ENCODE assay signal across 9 cellular contexts in the genomic region with DNA sequence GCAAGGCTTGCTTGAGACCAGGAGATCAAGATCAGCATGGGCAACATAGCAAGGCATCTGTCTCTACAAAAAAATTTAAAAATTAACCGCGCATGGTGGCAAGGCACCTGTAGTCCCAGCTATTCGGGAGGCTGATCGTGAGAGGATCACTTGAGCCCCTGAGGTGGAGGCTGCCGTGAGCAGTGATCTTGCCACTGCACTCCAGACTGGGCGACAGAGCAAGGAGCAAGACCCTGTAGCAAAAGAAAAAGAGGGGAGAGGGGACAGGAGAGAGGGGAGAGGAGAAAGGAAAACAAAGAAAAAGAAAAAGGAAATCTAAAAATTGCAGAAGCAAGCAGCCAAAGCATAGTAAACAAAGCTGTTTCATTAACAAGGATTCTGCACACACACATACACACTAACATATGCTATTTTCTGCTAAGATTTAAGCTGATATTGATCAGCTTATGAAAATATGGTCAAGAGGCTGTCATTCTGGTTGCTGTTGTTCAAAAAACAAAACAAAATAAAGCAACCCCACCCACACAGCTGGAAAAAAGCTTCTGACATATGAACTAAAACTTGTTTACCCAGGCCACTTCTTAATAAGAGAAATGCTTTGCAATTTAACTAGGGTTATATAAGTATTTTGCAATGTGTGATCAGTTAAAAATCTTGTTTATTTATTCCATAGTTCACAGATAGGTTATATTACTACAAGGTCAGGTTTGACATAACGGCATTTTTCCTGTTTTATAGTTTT. TPM values are rescaled to one million over a fixed set of nuclear protein-coding genes. Genes with fewer than 3 reads are reported as not detected.
DNase-seq lines count a peak whose midpoint lies in the region; ATAC-seq and TF ChIP-seq lines count a peak whose summit lies in the region.
"Had no signal": no experiment of that assay in that cellular context is flagged by ENCODE, and none has a peak within 500 bp of the region (broad histone marks: within the 10 kb centered on the region; RNA-seq: fewer than 3 reads in every experiment).

No MANE protein-coding gene starts in this region.

- peak overlapping the region; percentile 87 for H3K27ac Mint-ChIP-seq in stimulated activated naive CD8-positive, alpha-beta T cell treated with anti-CD3 and anti-CD28 coated beads, Interleukin-15, Interleukin-2, amounts not matched to agents 100 ng/mL and 50 ng/mL, for 24 hours
- peak overlapping the region; percentile 82 for H3K27ac Mint-ChIP-seq in MCF 10A (ENCODE audit: low read depth, unreplicated experiment)

- TF ChIP-seq CTCF in MCF 10A (IDR thresholded peaks at IDR 0.05; ENCODE audit: unreplicated experiment) (no peak), GM20000 (IDR thresholded peaks at IDR 0.05; ENCODE audit: extremely low read depth, missing control alignments) (no peak)

- POLR2A ChIA-PET in MCF 10A (lab: Yijun Ruan, JAX), result interaction anchor here (0.6 to 1.7 kb wide), 36 partner anchors 9 to 988 kb away, joined by 3 to 23 read pairs (median 4); a partner anchor contains a TSS

- H3K4me3 ChIP-seq in mucosa of stomach (ENCODE audit: low read length), result no peak overlapping the region
- H3K4me3 ChIP-seq: lung had no signal

- peak overlapping the region; percentile 94 for H3K4me3 Mint-ChIP-seq in stimulated activated naive CD8-positive, alpha-beta T cell treated with anti-CD3 and anti-CD28 coated beads, Interleukin-15, Interleukin-2, amounts not matched to agents 100 ng/mL and 50 ng/mL, for 24 hours
- H3K4me3 Mint-ChIP-seq in MCF 10A (ENCODE audit: unreplicated experiment), result peak overlapping the region; percentile 76

- no peak for ATAC-seq in stimulated activated naive CD8-positive, alpha-beta T cell treated with anti-CD3 and anti-CD28 coated beads, Interleukin-15, Interleukin-2, amounts not matched to agents 100 U/mL and 50 U/mL, for 24 hours
- ATAC-seq in HG03354 (IDR thresholded peaks at IDR 0.05; ENCODE audit: poor library complexity, severe bottlenecking, unreplicated experiment), result no peak

- intact Hi-C loops in MCF 10A (cut with micrococcal nuclease), result no loop called here

- H3K27me3 Mint-ChIP-seq in stimulated activated naive CD8-positive, alpha-beta T cell treated with anti-CD3 and anti-CD28 coated beads, Interleukin-15, Interleukin-2, amounts not matched to agents 100 ng/mL and 50 ng/mL, for 24 hours, result no peaks in the 10 kb centered on the region
- H3K27me3 Mint-ChIP-seq in MCF 10A (ENCODE audit: insufficient read depth, unreplicated experiment), result no peaks in the 10 kb centered on the region

- H3K36me3 ChIP-seq in mucosa of stomach (ENCODE audit: control insufficient read depth, insufficient read depth, low read length), result no peaks in the 10 kb centered on the region

- peaks cover 26% of the 10 kb centered on the region for H3K36me3 Mint-ChIP-seq in stimulated activated naive CD8-positive, alpha-beta T cell treated with anti-CD3 and anti-CD28 coated beads, Interleukin-15, Interleukin-2, amounts not matched to agents 100 ng/mL and 50 ng/mL, for 24 hours (ENCODE audit: low read depth)
- peaks cover 54% of the 10 kb centered on the region for H3K36me3 Mint-ChIP-seq in MCF 10A (ENCODE audit: insufficient read depth, unreplicated experiment)

- H3K4me1 Mint-ChIP-seq in stimulated activated naive CD8-positive, alpha-beta T cell treated with anti-CD3 and anti-CD28 coated beads, Interleukin-15, Interleukin-2, amounts not matched to agents 100 ng/mL and 50 ng/mL, for 24 hours (ENCODE audit: low read depth), result peaks cover 38% of the 10 kb centered on the region
- peaks cover 9% of the 10 kb centered on the region for H3K4me1 Mint-ChIP-seq in MCF 10A (ENCODE audit: insufficient read depth, unreplicated experiment)

- H3K9me3 Mint-ChIP-seq in stimulated activated naive CD8-positive, alpha-beta T cell treated with anti-CD3 and anti-CD28 coated beads, Interleukin-15, Interleukin-2, amounts not matched to agents 100 ng/mL and 50 ng/mL, for 24 hours, result no peaks in the 10 kb centered on the region
- H3K9me3 Mint-ChIP-seq in MCF 10A (ENCODE audit: unreplicated experiment), result no peaks in the 10 kb centered on the region

- H3K4me1 ChIP-seq in mucosa of stomach (ENCODE audit: control insufficient read depth, insufficient read depth, low read length), result peaks cover 5% of the 10 kb centered on the region

- CTCF ChIA-PET in MCF 10A (lab: Yijun Ruan, JAX), result interaction anchor here (0.6 to 1.8 kb wide), 6 partner anchors 15 to 178 kb away, joined by 3 to 12 read pairs (median 3); a partner anchor contains a TSS

- DNase-seq in stimulated activated naive CD8-positive, alpha-beta T cell treated with anti-CD3 and anti-CD28 coated beads, Interleukin-15, Interleukin-2, amounts not matched to agents 100 U/mL and 50 U/mL, for 24 hours, result no peak
- DNase-seq in MCF 10A (ENCODE audit: unreplicated experiment), result no peak
- no peak for DNase-seq in HT-29 (ENCODE audit: low spot score)
- DNase-seq in GM20000 (ENCODE audit: low spot score), result no peak
- no peak for DNase-seq in HuH-7 (ENCODE audit: low spot score)

- BruUV-seq in MCF 10A (replicated peaks; lab: Mats Ljungman, UMichigan), result no TSS peak

- peak overlapping the region; percentile 14 for H3K9ac ChIP-seq in mucosa of stomach (ENCODE audit: low read length)

- no peaks in the 10 kb centered on the region for H3K9me3 ChIP-seq in mucosa of stomach (ENCODE audit: control insufficient read depth, low read length)

- H3K27me3 ChIP-seq in mucosa of stomach (ENCODE audit: control insufficient read depth, insufficient read depth, low read length), result no peaks in the 10 kb centered on the region

RNA-seq across cellular contexts. Expression of a gene that starts 1.8 kb away (rescaled TPM):
- total RNA-seq in MCF 10A (2022), result 40.3 and 42.9 TPM in 2 replicates
- 11.7 and 11.9 TPM in 2 replicates for total RNA-seq in HT-29 (2014; rRNA removed; shearing (Covaris generic))

RNA-seq across cellular contexts. Expression of a gene that starts 12.3 kb away (rescaled TPM):
- total RNA-seq in MCF 10A (2022), result not detected in 2 replicates
- not detected in 2 replicates for total RNA-seq in HT-29 (2014; rRNA removed; shearing (Covaris generic))
- total RNA-seq: lung had no signal

RNA-seq across cellular contexts. Expression of a gene that starts 51.5 kb away (rescaled TPM):
- 67.4 and 69.4 TPM in 2 replicates for total RNA-seq in MCF 10A (2022)
- 23.6 and 29.2 TPM in 2 replicates for total RNA-seq in HT-29 (2014; rRNA removed; shearing (Covaris generic))
